In genomic region chr12:13505636-13506035, GRCh38 we compare ENCODE assay signal across 2 cellular contexts.
TF ChIP-seq lines count a peak whose summit lies in the region.

No MANE protein-coding gene starts in this region.

TF ChIP-seq in HCT116, 20 proteins besides CTCF, POLR2A, EP300 and RAD21:
- no peak for TF ChIP-seq EZH2phosphoT487 (IDR thresholded peaks at IDR 0.05; ENCODE audit: borderline replicate concordance)
- no peak for TF ChIP-seq ZBTB33 (IDR thresholded peaks at IDR 0.05; ENCODE audit: extremely low read depth, insufficient replicate concordance, low read length)
- no peak for TF ChIP-seq REST (IDR thresholded peaks at IDR 0.05; ENCODE audit: low read depth)
- TF ChIP-seq SP1 (IDR thresholded peaks at IDR 0.05; ENCODE audit: low read depth), result no peak
- no peak for TF ChIP-seq MAX (IDR thresholded peaks at IDR 0.05)
- TF ChIP-seq CEBPB (IDR thresholded peaks at IDR 0.05; ENCODE audit: low read depth), result no peak
- TF ChIP-seq SRF (IDR thresholded peaks at IDR 0.05; ENCODE audit: low read depth), result no peak
- no peak for TF ChIP-seq EGR1 (IDR thresholded peaks at IDR 0.05; ENCODE audit: low read depth)
- no peak for TF ChIP-seq TCF7L2 (IDR thresholded peaks at IDR 0.05; ENCODE audit: borderline replicate concordance, extremely low read depth, insufficient read depth, insufficient read length)
- no peak for TF ChIP-seq ZFX (IDR thresholded peaks at IDR 0.05)
- no peak for TF ChIP-seq JUND (IDR thresholded peaks at IDR 0.05)
- TF ChIP-seq ZNF274 (IDR thresholded peaks at IDR 0.05; ENCODE audit: low read depth, low read length), result no peak
- TF ChIP-seq SIN3A (IDR thresholded peaks at IDR 0.05; ENCODE audit: low read depth), result no peak
- no peak for TF ChIP-seq POLR2AphosphoS5 (IDR thresholded peaks at IDR 0.05; ENCODE audit: low read depth, low read length)
- no peak for TF ChIP-seq FOSL1 (IDR thresholded peaks at IDR 0.05; ENCODE audit: low read depth)

TF ChIP-seq in K562, 482 proteins besides CTCF, POLR2A, EP300 and RAD21:
- TF ChIP-seq ZNF316 (IDR thresholded peaks at IDR 0.05), result peak; percentile 43
- TF ChIP-seq C11orf30 (IDR thresholded peaks at IDR 0.05; ENCODE audit: low read depth), result peak; percentile 13; the same call in 1 of the 2 replicates
- TF ChIP-seq KAT2B (IDR thresholded peaks at IDR 0.05; ENCODE audit: low read depth, low read length), result no peak
- 0 out of 2 replicates have a peak, but pooled peaks have one; percentile 11 for TF ChIP-seq MAFG (tag; conservative IDR thresholded peaks at IDR 0.05)
- TF ChIP-seq ZNF124 (CRISPR knock-in tag; IDR thresholded peaks at IDR 0.05), result no peak
- TF ChIP-seq MAFF (IDR thresholded peaks at IDR 0.05; ENCODE audit: low read length), result peak; percentile 25; the same call in 1 of the 2 replicates
- TF ChIP-seq EP400 (IDR thresholded peaks at IDR 0.05), result no peak
